ENCODE assay signal across 15 cellular contexts in the genomic region with DNA sequence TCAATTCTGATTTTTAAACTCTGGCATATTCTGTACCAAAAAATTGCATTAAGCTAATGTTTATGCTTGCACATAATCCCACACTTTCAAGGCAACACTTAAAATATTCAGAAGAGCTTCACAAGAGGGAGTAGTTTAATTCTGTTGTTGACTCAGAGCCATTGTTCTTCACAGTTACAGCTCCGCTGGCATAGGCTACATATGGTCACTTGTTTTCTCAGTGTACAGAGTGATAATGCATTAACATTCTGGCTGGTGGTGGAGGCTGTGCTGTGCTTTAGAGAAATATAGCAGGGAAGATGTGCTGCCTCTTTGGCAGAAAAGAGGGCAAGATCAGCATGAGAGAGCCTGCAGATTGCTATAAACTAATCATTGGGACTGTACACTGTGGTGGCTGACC. TPM values are rescaled to one million over a fixed set of nuclear protein-coding genes. Genes with fewer than 3 reads are reported as not detected.
DNase-seq lines count a peak whose midpoint lies in the region; ATAC-seq, FAIRE-seq and TF ChIP-seq lines count a peak whose summit lies in the region.
"Had no signal": no experiment of that assay in that cellular context is flagged by ENCODE, and none has a peak within 500 bp of the region (broad histone marks: within the 10 kb centered on the region; RNA-seq: fewer than 3 reads in every experiment).

No MANE protein-coding gene starts in this region.

- DNase-seq in Right ventricle myocardium superior (no peak), right cardiac atrium (no peak), NCI-H446 treated with DMSO at 0.1 percent for 48 hours (lab: John Stamatoyannopoulos, UW) (peak; percentile 67), glutamatergic neuron (no peak), upper lobe of right lung (no peak), NCI-H526 (lab: John Stamatoyannopoulos, UW) (no peak), GM12891 (ENCODE audit: insufficient read length, low spot score) (no peak)
- DNase-seq: ACHN; activated CD8-positive, alpha-beta memory T cell treated with anti-CD3 and anti-CD28 coated beads, Interleukin-2, amount 50 U/mL, for 48 hours; NCI-H1048; PC-3; spleen had no signal

- peaks cover 11% of the 10 kb centered on the region for H3K4me1 Mint-ChIP-seq in glutamatergic neuron (ENCODE audit: low read depth, unreplicated experiment)
- H3K4me1 Mint-ChIP-seq: IgD-negative memory B cell had no signal

- 69% methylated on average over 1 of the region's 1 CpG for WGBS in right cardiac atrium

- TF ChIP-seq CTCF in glutamatergic neuron (IDR thresholded peaks at IDR 0.05; ENCODE audit: partially characterized antibody, unreplicated experiment) (no peak), upper lobe of right lung (IDR thresholded peaks at IDR 0.05) (no peak)

- no peaks in the 10 kb centered on the region for H3K36me3 ChIP-seq in upper lobe of right lung
- H3K36me3 ChIP-seq: spleen had no signal

- peaks cover 3% of the 10 kb centered on the region for H3K9me3 Mint-ChIP-seq in glutamatergic neuron (ENCODE audit: unreplicated experiment)
- H3K9me3 Mint-ChIP-seq: IgD-negative memory B cell had no signal

- FAIRE-seq in GM12891 (lab: Jason Lieb, UNC), result no peak

- H3K27me3 ChIP-seq in right cardiac atrium (ENCODE audit: control insufficient read depth, insufficient read depth) (no peaks in the 10 kb centered on the region), upper lobe of right lung (no peaks in the 10 kb centered on the region)
- H3K27me3 ChIP-seq: spleen had no signal

- H3K27ac ChIP-seq in right cardiac atrium (ENCODE audit: low read length) (no peak overlapping the region), upper lobe of right lung (no peak overlapping the region)
- H3K27ac ChIP-seq: spleen had no signal

- intact Hi-C loops in Right ventricle myocardium superior (cut with DNase I) (loop anchor here (10.0 kb wide), 1 partner anchor 144 kb away; no protein-coding TSS in a partner anchor), right cardiac atrium (cut with DNase I) (no loop called here), upper lobe of right lung (cut with DNase I) (no loop called here)

- no peak overlapping the region for H3K4me3 ChIP-seq in right cardiac atrium (ENCODE audit: low read length)
- no peak overlapping the region for H3K4me3 ChIP-seq in upper lobe of right lung
- H3K4me3 ChIP-seq: spleen had no signal

- TF ChIP-seq POLR2A in GM12891 (IDR thresholded peaks at IDR 0.05; ENCODE audit: low read depth, low read length), result no peak

- H3K4me3 Mint-ChIP-seq in glutamatergic neuron (ENCODE audit: unreplicated experiment), result no peak overlapping the region
- H3K4me3 Mint-ChIP-seq: activated naive CD8-positive, alpha-beta T cell; IgD-negative memory B cell had no signal

- no peaks in the 10 kb centered on the region for H3K36me3 Mint-ChIP-seq in glutamatergic neuron (ENCODE audit: unreplicated experiment)
- H3K36me3 Mint-ChIP-seq: activated naive CD8-positive, alpha-beta T cell; IgD-negative memory B cell had no signal

- H3K27ac Mint-ChIP-seq in glutamatergic neuron (ENCODE audit: unreplicated experiment), result peak overlapping the region; percentile 86
- H3K27ac Mint-ChIP-seq: activated naive CD8-positive, alpha-beta T cell; IgD-negative memory B cell had no signal

- H3K4me1 ChIP-seq in right cardiac atrium (ENCODE audit: control insufficient read depth, insufficient read depth, low read length), result no peaks in the 10 kb centered on the region
- no peaks in the 10 kb centered on the region for H3K4me1 ChIP-seq in upper lobe of right lung
- H3K4me1 ChIP-seq: spleen had no signal

- peak; percentile 81 for ATAC-seq in Right ventricle myocardium superior (ENCODE audit: poor library complexity)
- no peak for ATAC-seq in right cardiac atrium
- ATAC-seq in upper lobe of right lung, result peak; percentile 34
- ATAC-seq in GM18517 (IDR thresholded peaks at IDR 0.05; ENCODE audit: unreplicated experiment), result no peak

- H3K9me3 ChIP-seq in right cardiac atrium (ENCODE audit: control insufficient read depth, low read length) (no peaks in the 10 kb centered on the region), upper lobe of right lung (no peaks in the 10 kb centered on the region)
- H3K9me3 ChIP-seq: spleen had no signal

- H3K27me3 Mint-ChIP-seq in glutamatergic neuron (ENCODE audit: unreplicated experiment), result peaks cover 5% of the 10 kb centered on the region
- H3K27me3 Mint-ChIP-seq: IgD-negative memory B cell had no signal

TF ChIP-seq in GM12891, 5 proteins besides CTCF, POLR2A, EP300 and RAD21:
- TF ChIP-seq POU2F2 (IDR thresholded peaks at IDR 0.05; ENCODE audit: low read depth, low read length) (no peak), PAX5 (IDR thresholded peaks at IDR 0.05; ENCODE audit: insufficient read depth, low read length, severe bottlenecking) (no peak), TAF1 (IDR thresholded peaks at IDR 0.05; ENCODE audit: low read depth, low read length) (no peak), POLR2AphosphoS5 (IDR thresholded peaks at IDR 0.05; ENCODE audit: low read depth, low read length) (no peak), SPI1 (IDR thresholded peaks at IDR 0.05; ENCODE audit: low read depth, low read length) (no peak)

RNA-seq across cellular contexts. Expression of a gene that starts 13.3 kb away (rescaled TPM):
- total RNA-seq in Right ventricle myocardium superior, result 7.8 TPM
- 1 to 10 TPM in 2 of 4 donors, under 1 TPM in 2; 0.84 to 2.2 (median 1.5) TPM for total RNA-seq in right cardiac atrium
- 0.48 TPM for polyA plus RNA-seq in right cardiac atrium
- total RNA-seq in glutamatergic neuron (ENCODE audit: unreplicated experiment), result 50.2 TPM
- total RNA-seq in upper lobe of right lung, result 3.3 TPM
- polyA plus RNA-seq in GM12891 (2012; ENCODE audit: low read depth, missing spikeins), result not detected
- polyA plus RNA-seq: IgD-negative memory B cell had no signal

Comparison
In these comparisons a context has a peak if more than half of its experiments do, and no peak if none do; other contexts are left out.
1. ATAC-seq: peak in Right ventricle myocardium superior (single experiment) and upper lobe of right lung (single experiment); none in right cardiac atrium (0 of 2) and GM18517 (single experiment).